11 cellular contexts compared by ENCODE assay signal in genomic region chr18:73927494-73927893, GRCh38.
"Had no signal": no experiment of that assay in that cellular context is flagged by ENCODE, and none has a peak within 500 bp of the region (broad histone marks: within the 10 kb centered on the region; RNA-seq: fewer than 3 reads in every experiment).

No MANE protein-coding gene starts in this region.

- H3K27ac ChIP-seq: GM23248, HL-60, KMS-11 had no signal

- H3K9me3 ChIP-seq: HAP-1 had no signal

- H3K4me1 Mint-ChIP-seq: IgD-negative memory B cell had no signal

- H3K27ac Mint-ChIP-seq: HFFc6, IgD-negative memory B cell had no signal

- H3K4me3 ChIP-seq: GM23248, HAP-1 had no signal

- H3K9me3 Mint-ChIP-seq: HFFc6 had no signal

- FAIRE-seq: HepG2 had no signal

- H3K4me1 ChIP-seq: HAP-1 had no signal

- H3K4me3 Mint-ChIP-seq: HFFc6, IgD-negative memory B cell had no signal

- DNase-seq: GM23248, GOT3, H7, HFFc6, KBM-7 had no signal

- ATAC-seq: HCT116, HepG2 had no signal

- H3K27me3 Mint-ChIP-seq: IgD-negative memory B cell had no signal

- H3K36me3 ChIP-seq: HAP-1 had no signal
